24 cellular contexts compared by ENCODE assay signal in the genomic region with DNA sequence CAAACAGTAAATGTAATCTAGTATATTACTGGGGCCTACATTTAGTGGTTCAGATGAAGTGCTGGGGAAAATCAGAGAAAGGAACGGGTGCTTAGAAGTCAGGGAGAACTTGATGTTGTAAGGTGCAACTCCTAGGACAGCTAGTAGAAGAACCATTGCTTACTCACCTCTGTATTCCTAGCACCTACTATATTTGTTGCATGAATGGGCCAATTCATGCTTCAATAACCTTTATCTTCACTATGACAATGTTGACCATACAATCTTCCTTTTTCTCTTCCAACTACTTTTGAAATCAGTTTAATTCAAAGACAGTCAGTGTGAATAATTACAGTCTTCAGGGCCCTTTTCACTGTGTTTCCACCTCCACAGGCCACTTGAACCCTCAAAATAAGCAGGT.
"Had no signal": no experiment of that assay in that cellular context is flagged by ENCODE, and none has a peak within 500 bp of the region (broad histone marks: within the 10 kb centered on the region; RNA-seq: fewer than 3 reads in every experiment).

No MANE protein-coding gene starts in this region.

- H3K4me3 ChIP-seq: SJSA1, SK-N-MC had no signal

- FAIRE-seq: HTR-8/SVneo, RCC 7860 had no signal

- H3K9me3 ChIP-seq: SJSA1 had no signal

- H3K27me3 ChIP-seq: SJSA1 had no signal

- DNase-seq: KBM-7, MV-4-11, NCI-H1048, NCI-H1105, NCI-H1417, NCI-H1436 treated with DMSO at 0.1 percent for 48 hours, NCI-H1694, NCI-H187 treated with DMSO at 0.1 percent for 48 hours, NCI-H2029 treated with DMSO at 0.1 percent for 48 hours, NCI-H2107, NCI-H226, NCI-H446, NCI-H510A, NCI-H524 treated with DMSO at 0.1 percent for 48 hours, NCI-H69, NCI-H774, Right ventricle myocardium superior, RPMI8226, SIG-M5 had no signal

- H3K27ac ChIP-seq: HL-60, SJSA1, SK-N-MC had no signal

- H3K36me3 ChIP-seq: SJSA1 had no signal
